ENCODE assay signal across 8 cellular contexts in the genomic region with DNA sequence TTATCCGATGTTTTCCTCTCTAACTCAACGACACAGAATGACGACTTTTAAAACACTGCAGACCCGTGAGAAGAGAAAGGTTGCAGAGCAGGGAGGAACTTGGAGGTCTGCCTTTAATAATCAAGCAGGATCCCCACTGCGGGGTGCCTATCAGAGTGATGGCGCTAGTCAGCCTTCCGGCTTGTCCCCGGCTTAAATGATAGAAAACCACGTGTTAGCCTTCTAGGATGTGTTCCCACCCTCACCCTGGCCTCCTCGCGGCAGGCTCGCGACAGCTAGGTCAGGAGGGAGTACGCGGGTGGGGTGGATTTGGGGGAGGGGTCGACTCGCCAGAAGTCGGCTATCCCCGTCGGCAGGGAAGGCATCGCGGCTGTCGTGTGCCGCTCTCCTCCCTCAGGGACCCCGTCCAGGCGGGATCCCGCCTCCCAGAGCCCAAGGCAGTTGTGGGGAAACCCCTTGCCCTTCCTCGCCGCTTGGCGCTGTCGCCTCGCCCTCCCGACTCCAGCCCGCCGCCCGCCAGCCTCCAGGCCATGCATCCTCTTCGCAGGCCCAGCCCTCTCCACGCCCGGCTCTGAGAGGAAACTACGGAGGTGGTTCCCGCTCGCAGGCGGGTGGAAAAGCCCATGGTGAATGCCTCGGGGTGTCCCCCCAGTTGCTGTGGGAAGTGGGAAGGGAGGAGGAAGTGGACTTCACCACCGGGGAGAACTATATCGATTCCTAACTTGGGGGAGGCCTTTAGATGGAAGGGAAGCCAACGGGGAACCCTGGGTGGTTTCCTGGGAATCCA. TPM values are rescaled to one million over a fixed set of nuclear protein-coding genes. Genes with fewer than 3 reads are reported as not detected.
DNase-seq lines count a peak whose midpoint lies in the region; ATAC-seq and TF ChIP-seq lines count a peak whose summit lies in the region.

No MANE protein-coding gene starts in this region.

- peaks cover 7% of the 10 kb centered on the region for H3K4me1 ChIP-seq in hepatocyte (ENCODE audit: insufficient read depth)

- peak overlapping the region; percentile 99 for H3K27ac ChIP-seq in hepatocyte

- peak overlapping the region; percentile 99 for H3K4me3 Mint-ChIP-seq in T-helper 17 cell

- peaks cover 12% of the 10 kb centered on the region for H3K36me3 Mint-ChIP-seq in T-helper 17 cell (ENCODE audit: low read depth)

- H3K4me3 ChIP-seq in hepatocyte: peak overlapping the region; percentile 78
- H3K4me3 ChIP-seq in retinal pigment epithelial cell (ENCODE audit: low read length): peak overlapping the region; percentile 84

- H3K4me1 Mint-ChIP-seq in T-helper 17 cell: peaks cover 28% of the 10 kb centered on the region

- no peaks in the 10 kb centered on the region for H3K27me3 Mint-ChIP-seq in T-helper 17 cell

- DNase-seq in NCI-H1436 (lab: John Stamatoyannopoulos, UW) (peak; percentile 77), T-helper 17 cell (peak; percentile 48 to 69 (median 65)), anterior cingulate cortex (lab: John Stamatoyannopoulos, UW) (peak in 56 of 58 donors; percentile 59 to 93 (median 83)), hepatocyte (ENCODE audit: low spot score) (peak; percentile 87), retinal pigment epithelial cell (ENCODE audit: low read depth) (peak; percentile 42), cortex of kidney (lab: John Stamatoyannopoulos, UW) (no peak)

- H3K9me2 ChIP-seq in hepatocyte (replicated peaks; ENCODE audit: insufficient read depth): no peaks in the 10 kb centered on the region

- peaks cover 36% of the 10 kb centered on the region for H3K79me2 ChIP-seq in hepatocyte

- peak overlapping the region; percentile 86 for H2AFZ ChIP-seq in hepatocyte

- peaks cover 28% of the 10 kb centered on the region for H4K20me1 ChIP-seq in hepatocyte (ENCODE audit: insufficient read depth, poor library complexity, severe bottlenecking)

- WGBS in hepatocyte (ENCODE audit: low lambda C conversion rate, missing lambda C conversion rate): 1% methylated on average over 41 of the region's 47 CpGs

- no peak overlapping the region for H3K27ac Mint-ChIP-seq in T-helper 17 cell

- H3K9me3 ChIP-seq in T-helper 17 cell (ENCODE audit: control insufficient read depth, low read length, poor library complexity, severe bottlenecking): no peaks in the 10 kb centered on the region
- H3K9me3 ChIP-seq in hepatocyte (ENCODE audit: low read depth): no peaks in the 10 kb centered on the region

- TF ChIP-seq CTCF in GM12874 (IDR thresholded peaks at IDR 0.05; ENCODE audit: insufficient read depth, low read depth, low read length) (0 out of 2 replicates have a peak, but pooled peaks have one; percentile 3), hepatocyte (IDR thresholded peaks at IDR 0.05; ENCODE audit: poor library complexity) (no peak), retinal pigment epithelial cell (conservative IDR thresholded peaks at IDR 0.05; ENCODE audit: low read depth, low read length) (peak; percentile 2)

- H3K36me3 ChIP-seq in hepatocyte (replicated peaks; ENCODE audit: insufficient read depth, low read depth): no peaks in the 10 kb centered on the region

- no peaks in the 10 kb centered on the region for H3K27me3 ChIP-seq in hepatocyte

- ATAC-seq in HG02763 (IDR thresholded peaks at IDR 0.05; ENCODE audit: unreplicated experiment) (peak; percentile 25), T-helper 17 cell (peak; percentile 28)

- H3K4me2 ChIP-seq in hepatocyte: peak overlapping the region; percentile 85

RNA-seq across cellular contexts. Expression of a gene that starts 1.1 kb away (rescaled TPM):
- total RNA-seq in T-helper 17 cell (10 to 100 TPM; 50.6 to 51.0 TPM), hepatocyte (28.8 and 39.5 TPM in 2 replicates)
- 22.3 and 28.1 TPM in 2 replicates for polyA plus RNA-seq in hepatocyte

RNA-seq across cellular contexts. Expression of a gene that starts 53.0 kb away (rescaled TPM):
- total RNA-seq in T-helper 17 cell (not detected), hepatocyte (0.88 and 1.00 TPM in 2 replicates)
- 0.66 and 0.99 TPM in 2 replicates for polyA plus RNA-seq in hepatocyte
